ENCODE assay signal across 8 cellular contexts in genomic region chr4:17636696-17637351, GRCh38. TPM values are rescaled to one million over a fixed set of nuclear protein-coding genes. Genes with fewer than 3 reads are reported as not detected.
DNase-seq lines count a peak whose midpoint lies in the region; ATAC-seq and TF ChIP-seq lines count a peak whose summit lies in the region.

No MANE protein-coding gene starts in this region.

- H3K9me3 ChIP-seq in CD4-positive, CD25-positive, alpha-beta regulatory T cell (ENCODE audit: control insufficient read depth in 2 of 2, low read length in 2 of 2), result no peaks in the 10 kb centered on the region
- no peaks in the 10 kb centered on the region for H3K9me3 ChIP-seq in endodermal cell (ENCODE audit: control insufficient read depth, low read length)

- H3K4me1 Mint-ChIP-seq in CD4-positive, CD25-positive, alpha-beta regulatory T cell, result peaks cover 0 to 12% (median 5%) of the 10 kb centered on the region in 4 donors
- no peaks in the 10 kb centered on the region for H3K4me1 Mint-ChIP-seq in endodermal cell
- H3K4me1 Mint-ChIP-seq in mesothelial cell of epicardium, result no peaks in the 10 kb centered on the region

- H3K4me3 ChIP-seq in CD4-positive, CD25-positive, alpha-beta regulatory T cell (ENCODE audit: low read depth, low read length), result no peak overlapping the region
- H3K4me3 ChIP-seq in endodermal cell (ENCODE audit: low read length), result no peak overlapping the region

- no peaks in the 10 kb centered on the region for H3K4me1 ChIP-seq in CD4-positive, CD25-positive, alpha-beta regulatory T cell (ENCODE audit: control insufficient read depth, insufficient read depth, low read length, poor library complexity, severe bottlenecking)
- no peaks in the 10 kb centered on the region for H3K4me1 ChIP-seq in endodermal cell (ENCODE audit: control insufficient read depth, insufficient read depth, low read length)

- peak; percentile 57 to 68 (median 59) for DNase-seq in CD4-positive, CD25-positive, alpha-beta regulatory T cell
- DNase-seq in NCI-H82 (lab: John Stamatoyannopoulos, UW), result peak; percentile 83
- DNase-seq in activated CD8-positive, alpha-beta memory T cell treated with anti-CD3 and anti-CD28 coated beads for 48 hours (ENCODE audit: low read depth in 2 of 3, low spot score in 2 of 3), result peak in 2 of 3 experiments; percentile 36 to 54
- DNase-seq in endodermal cell, result peak; percentile 95
- peak; percentile 48 to 85 for DNase-seq in mesothelial cell of epicardium (ENCODE audit: low spot score in 2 of 2, unreplicated experiment in 2 of 2)
- peak; percentile 42 to 49 for DNase-seq in stimulated activated CD8-positive, alpha-beta memory T cell treated with anti-CD3 and anti-CD28 coated beads, Interleukin-4, amount 100 ng/mL, for 1 hour (ENCODE audit: low read depth in 2 of 2, low spot score in 1 of 2)

- TF ChIP-seq CTCF in endodermal cell (conservative IDR thresholded peaks at IDR 0.05) (peak; percentile 97), mesothelial cell of epicardium (IDR thresholded peaks at IDR 0.05; ENCODE audit: unreplicated experiment) (peak; percentile 79)

- no peak overlapping the region for H3K9ac ChIP-seq in endodermal cell (ENCODE audit: extremely low read depth, low read length, poor library complexity, severe bottlenecking)

- no peak overlapping the region for H3K4me3 Mint-ChIP-seq in CD4-positive, CD25-positive, alpha-beta regulatory T cell
- no peak overlapping the region for H3K4me3 Mint-ChIP-seq in endodermal cell
- H3K4me3 Mint-ChIP-seq in mesothelial cell of epicardium, result no peak overlapping the region

- H3K27ac Mint-ChIP-seq in CD4-positive, CD25-positive, alpha-beta regulatory T cell, result peak overlapping the region in 2 of 3 donors; percentile 56 to 67
- H3K27ac Mint-ChIP-seq in endodermal cell, result peak overlapping the region; percentile 76
- no peak overlapping the region for H3K27ac Mint-ChIP-seq in mesothelial cell of epicardium

- 50 to 61% methylated on average over 13 to 30 of the region's 30 CpGs for WGBS in endodermal cell (ENCODE audit: insufficient coverage in 1 of 2, insufficient read length in 1 of 2), 2 experiments

- H3K27me3 Mint-ChIP-seq in CD4-positive, CD25-positive, alpha-beta regulatory T cell, result no peaks in the 10 kb centered on the region
- peaks cover 2% of the 10 kb centered on the region for H3K27me3 Mint-ChIP-seq in endodermal cell (ENCODE audit: insufficient read depth)
- no peaks in the 10 kb centered on the region for H3K27me3 Mint-ChIP-seq in mesothelial cell of epicardium (ENCODE audit: low read depth)

- H3K9me3 Mint-ChIP-seq in CD4-positive, CD25-positive, alpha-beta regulatory T cell, result no peaks in the 10 kb centered on the region
- H3K9me3 Mint-ChIP-seq in endodermal cell (peaks cover 5% of the 10 kb centered on the region), mesothelial cell of epicardium (no peaks in the 10 kb centered on the region)

- H3K36me3 ChIP-seq in CD4-positive, CD25-positive, alpha-beta regulatory T cell (ENCODE audit: control insufficient read depth, insufficient read depth, low read length), result peaks cover 32% of the 10 kb centered on the region
- H3K36me3 ChIP-seq in endodermal cell (ENCODE audit: control insufficient read depth, insufficient read depth, low read length), result peaks cover 58% of the 10 kb centered on the region

- no peaks in the 10 kb centered on the region for H3K27me3 ChIP-seq in CD4-positive, CD25-positive, alpha-beta regulatory T cell (ENCODE audit: control insufficient read depth, insufficient read depth, low read length)
- no peaks in the 10 kb centered on the region for H3K27me3 ChIP-seq in endodermal cell (ENCODE audit: control insufficient read depth, insufficient read depth, low read length, poor library complexity, severe bottlenecking)

- H3K27ac ChIP-seq in CD4-positive, CD25-positive, alpha-beta regulatory T cell (ENCODE audit: insufficient read depth, low read length, poor library complexity, severe bottlenecking), result no peak overlapping the region
- H3K27ac ChIP-seq in endodermal cell (ENCODE audit: low read depth, low read length), result no peak overlapping the region

- peak; percentile 65 to 78 for ATAC-seq in CD4-positive, CD25-positive, alpha-beta regulatory T cell (ENCODE audit: low read depth in 2 of 2)
- peak; percentile 87 for ATAC-seq in GM19328 (IDR thresholded peaks at IDR 0.05; ENCODE audit: unreplicated experiment)
- peak; percentile 90 for ATAC-seq in HG03378 (IDR thresholded peaks at IDR 0.05; ENCODE audit: unreplicated experiment)

- peaks cover 17% of the 10 kb centered on the region for H3K36me3 Mint-ChIP-seq in CD4-positive, CD25-positive, alpha-beta regulatory T cell
- H3K36me3 Mint-ChIP-seq in endodermal cell (ENCODE audit: low read depth) (peaks cover 52% of the 10 kb centered on the region), mesothelial cell of epicardium (peaks cover 31% of the 10 kb centered on the region)

RNA-seq across cellular contexts. Expression of gene MED28, which starts 22.4 kb away (rescaled TPM):
- total RNA-seq in CD4-positive, CD25-positive, alpha-beta regulatory T cell, result 61.6 TPM
- 10 to 100 TPM; 32.8 to 47.3 (median 44.9) TPM for polyA plus RNA-seq in CD4-positive, CD25-positive, alpha-beta regulatory T cell
- total RNA-seq in endodermal cell (100 to 1,000 TPM in 1 of 2 donors, 10 to 100 TPM in 1; 94.5 to 107 TPM), mesothelial cell of epicardium (105 to 116 TPM (median 113 TPM) in 3 replicates)
- 73.8 TPM for polyA plus RNA-seq in endodermal cell (2013, experiment 1 of 2)
- 61.5 TPM for polyA plus RNA-seq in endodermal cell (2013, experiment 2 of 2)

RNA-seq across cellular contexts. Expression of gene LAP3, which starts 59.8 kb away (rescaled TPM):
- total RNA-seq in CD4-positive, CD25-positive, alpha-beta regulatory T cell, result 65.4 TPM
- polyA plus RNA-seq in CD4-positive, CD25-positive, alpha-beta regulatory T cell, result 10 to 100 TPM; 50.9 to 68.5 (median 62.8) TPM
- total RNA-seq in endodermal cell, result 10 to 100 TPM; 34.3 to 39.9 TPM
- 29.2 TPM for polyA plus RNA-seq in endodermal cell (2013, experiment 1 of 2)
- 27.9 TPM for polyA plus RNA-seq in endodermal cell (2013, experiment 2 of 2)
- 36.7 to 38.5 TPM (median 38.1 TPM) in 3 replicates for total RNA-seq in mesothelial cell of epicardium

Comparison
In these comparisons a context has a peak if more than half of its experiments do, and no peak if none do; other contexts are left out.
1. DNase-seq: peak in every context shown above with its lines; median percentile 95 in endodermal cell; 83 in NCI-H82; 66 in mesothelial cell of epicardium; 59 in CD4-positive, CD25-positive, alpha-beta regulatory T cell; 46 in stimulated activated CD8-positive, alpha-beta memory T cell treated with anti-CD3 and anti-CD28 coated beads, Interleukin-4, amount 100 ng/mL, for 1 hour; 45 in activated CD8-positive, alpha-beta memory T cell treated with anti-CD3 and anti-CD28 coated beads for 48 hours.